ENCODE assay signal across 18 cellular contexts in the genomic region with DNA sequence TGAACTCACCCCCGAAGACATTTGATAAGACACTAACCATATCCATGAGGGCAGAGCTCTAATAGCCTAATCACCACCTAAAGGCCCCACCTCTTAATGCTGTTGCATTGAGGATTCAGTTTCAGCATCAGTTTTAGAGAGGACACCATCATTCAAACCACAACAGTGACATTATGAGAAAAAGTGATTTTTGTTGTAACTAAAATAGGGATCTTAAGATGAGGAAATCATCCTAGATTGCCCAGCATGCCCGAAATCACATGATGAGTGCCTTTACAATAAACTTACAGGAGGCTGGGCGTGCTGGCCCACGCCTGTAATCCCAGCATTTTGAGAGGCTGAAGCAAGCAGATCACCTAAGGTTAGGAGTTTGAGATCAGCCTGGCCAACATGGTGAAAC. TPM values are rescaled to one million over a fixed set of nuclear protein-coding genes. Genes with fewer than 3 reads are reported as not detected.
A peak's percentile ranks its signal among the peaks of the same experiment; 100 is the strongest.
DNase-seq lines count a peak whose midpoint lies in the region; ATAC-seq, FAIRE-seq and TF ChIP-seq lines count a peak whose summit lies in the region.
"Had no signal": no experiment of that assay in that cellular context is flagged by ENCODE, and none has a peak within 500 bp of the region (broad histone marks: within the 10 kb centered on the region; RNA-seq: fewer than 3 reads in every experiment).

No MANE protein-coding gene starts in this region.

- peaks cover 17% of the 10 kb centered on the region for H3K9me3 ChIP-seq in BLaER1

- H4K20me1 ChIP-seq in BLaER1 = no peaks in the 10 kb centered on the region

- FAIRE-seq in GM12892 (lab: Jason Lieb, UNC) = peak; percentile 30
- FAIRE-seq: A204.1, D721Med, K562 had no signal

- DNase-seq in GM12892 (ENCODE audit: insufficient read length) (no peak), NOMO-1 treated with dmso at 0.1 percent for 144 hours (lab: John Stamatoyannopoulos, UW; ENCODE audit: unreplicated experiment) (peak; percentile 21), mesenteric fat pad (ENCODE audit: low spot score) (peak; percentile 28), globus pallidus (ENCODE audit: low spot score) (no peak), NCI-H187 treated with DMSO at 0.1 percent for 48 hours (lab: John Stamatoyannopoulos, UW) (no peak)
- DNase-seq: GOT3, NCI-H1436, NCI-H2029, OCI-M1, SHP77 treated with DMSO at 0.1 percent for 48 hours had no signal

- no peak for TF ChIP-seq POLR2A in GM12892 (IDR thresholded peaks at IDR 0.05; ENCODE audit: low read depth, low read length)

- H3K9ac ChIP-seq in BLaER1 = peak overlapping the region; percentile 32; the same call in 1 of the 2 replicates

- H3K36me3 ChIP-seq in BLaER1 = no peaks in the 10 kb centered on the region

- peaks cover 65% of the 10 kb centered on the region for H3K4me1 ChIP-seq in BLaER1

- peak overlapping the region; percentile 96 for H3K27ac ChIP-seq in BLaER1

- H3K4me3 ChIP-seq in BLaER1 = no peak overlapping the region
- H3K4me3 ChIP-seq: K562 had no signal

- no peaks in the 10 kb centered on the region; the same call in 1 of the 2 replicates for H3K27me3 ChIP-seq in BLaER1

- ATAC-seq in GM21381 (IDR thresholded peaks at IDR 0.05; ENCODE audit: unreplicated experiment) = no peak
- no peak for ATAC-seq in HG03095 (IDR thresholded peaks at IDR 0.05; ENCODE audit: unreplicated experiment)
- ATAC-seq: HCT116 had no signal

- H3K4me2 ChIP-seq in BLaER1 = peak overlapping the region; percentile 76

RNA-seq across cellular contexts. Expression of a gene that starts 9.7 kb away (rescaled TPM):
- polyA plus RNA-seq in GM12892 (2012; ENCODE audit: missing spikeins) = 5.3 TPM
- 4.1 TPM for total RNA-seq in mesenteric fat pad
- polyA plus RNA-seq: BJ, K562 had no signal

RNA-seq across cellular contexts. Expression of a gene that starts 19.8 kb away (rescaled TPM):
- polyA plus RNA-seq in GM12892 (2012; ENCODE audit: missing spikeins) = 84.2 TPM
- 26.5 TPM for total RNA-seq in mesenteric fat pad

Comparison
In these comparisons a context has a peak if more than half of its experiments do, and no peak if none do; other contexts are left out.
1. DNase-seq: peak in NOMO-1 treated with dmso at 0.1 percent for 144 hours (single experiment) and mesenteric fat pad (single experiment); none in GM12892 (single experiment), globus pallidus (single experiment) and NCI-H187 treated with DMSO at 0.1 percent for 48 hours (single experiment).